ENCODE assay signal across 8 cellular contexts in the genomic region with DNA sequence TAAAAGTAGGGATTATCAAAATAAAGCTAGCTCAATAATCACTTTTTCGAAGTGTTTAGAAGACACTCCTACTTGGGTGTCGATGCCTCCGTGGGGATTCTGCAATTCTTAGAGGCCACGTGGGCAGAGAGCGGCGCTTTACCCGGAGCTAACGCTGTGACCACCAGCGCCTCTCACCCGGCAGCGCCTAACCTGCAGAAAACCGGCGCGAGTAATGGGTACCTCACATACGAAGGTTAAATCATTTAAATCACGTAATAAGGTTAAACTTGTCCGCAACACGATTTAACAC. TPM values are rescaled to one million over a fixed set of nuclear protein-coding genes. Genes with fewer than 3 reads are reported as not detected.
DNase-seq lines count a peak whose midpoint lies in the region; ATAC-seq and TF ChIP-seq lines count a peak whose summit lies in the region.

No MANE protein-coding gene starts in this region.

- no peak for TF ChIP-seq POLR2A in testis (IDR thresholded peaks at IDR 0.05)

- peaks cover 43 to 59% of the 10 kb centered on the region in 2 donors for H3K36me3 Mint-ChIP-seq in CD4-positive, alpha-beta memory T cell
- H3K36me3 Mint-ChIP-seq in activated T-helper 17 cell treated with anti-CD3 and anti-CD28 coated beads, Interleukin-2, amount 50 U/mL, for 72 hours (ENCODE audit: low read depth): peaks cover 77% of the 10 kb centered on the region
- peaks cover 10% of the 10 kb centered on the region for H3K36me3 Mint-ChIP-seq in neural progenitor cell

- H3F3A ChIP-seq in neural progenitor cell (ENCODE audit: low read depth): peaks cover 38% of the 10 kb centered on the region

- peaks cover 56% of the 10 kb centered on the region for H3K4me1 ChIP-seq in CD4-positive, alpha-beta memory T cell (ENCODE audit: insufficient read depth, low read length)
- H3K4me1 ChIP-seq in neural progenitor cell (peaks cover 43% of the 10 kb centered on the region), testis (peaks cover 19% of the 10 kb centered on the region)

- peaks cover 44 to 83% (median 58%) of the 10 kb centered on the region in 4 donors for H3K4me1 Mint-ChIP-seq in CD4-positive, alpha-beta memory T cell
- peaks cover 30% of the 10 kb centered on the region for H3K4me1 Mint-ChIP-seq in activated T-helper 17 cell treated with anti-CD3 and anti-CD28 coated beads, Interleukin-2, amount 50 U/mL, for 72 hours
- H3K4me1 Mint-ChIP-seq in neural progenitor cell: peaks cover 47% of the 10 kb centered on the region

- H3K9me3 Mint-ChIP-seq in CD4-positive, alpha-beta memory T cell: no peaks in the 10 kb centered on the region
- H3K9me3 Mint-ChIP-seq in activated T-helper 17 cell treated with anti-CD3 and anti-CD28 coated beads, Interleukin-2, amount 50 U/mL, for 72 hours: no peaks in the 10 kb centered on the region
- H3K9me3 Mint-ChIP-seq in neural progenitor cell: no peaks in the 10 kb centered on the region

- H3K27ac Mint-ChIP-seq in CD4-positive, alpha-beta memory T cell: peak overlapping the region; percentile 98 to 100 (median 99)
- H3K27ac Mint-ChIP-seq in activated T-helper 17 cell treated with anti-CD3 and anti-CD28 coated beads, Interleukin-2, amount 50 U/mL, for 72 hours: peak overlapping the region; percentile 99
- peak overlapping the region; percentile 99 for H3K27ac Mint-ChIP-seq in neural progenitor cell

- H3K79me2 ChIP-seq in neural progenitor cell (ENCODE audit: low read depth): peaks cover 85% of the 10 kb centered on the region

- H3K27me3 Mint-ChIP-seq in CD4-positive, alpha-beta memory T cell: no peaks in the 10 kb centered on the region
- H3K27me3 Mint-ChIP-seq in activated T-helper 17 cell treated with anti-CD3 and anti-CD28 coated beads, Interleukin-2, amount 50 U/mL, for 72 hours: no peaks in the 10 kb centered on the region
- no peaks in the 10 kb centered on the region for H3K27me3 Mint-ChIP-seq in neural progenitor cell (ENCODE audit: insufficient read depth, low read depth)

- CTCF ChIA-PET in CD4-positive, alpha-beta memory T cell (lab: Charles Lee; ENCODE audit: partially characterized antibody): interaction anchor here (0.8 to 6.0 kb wide), 6 partner anchors 9 to 1413 kb away, joined by 3 to 60 read pairs (median 4); a partner anchor contains a TSS

- POLR2A ChIA-PET in CD4-positive, alpha-beta memory T cell (lab: Charles Lee; ENCODE audit: partially characterized antibody): interaction anchor here (0.6 to 8.2 kb wide), 21 partner anchors 10 to 1349 kb away, joined by 3 to 180 read pairs (median 7); a partner anchor contains a TSS

- no peaks in the 10 kb centered on the region for H3K27me3 ChIP-seq in CD4-positive, alpha-beta memory T cell (ENCODE audit: insufficient read depth, low read length)
- H3K27me3 ChIP-seq in HL-60 (ENCODE audit: insufficient read depth, poor library complexity, severe bottlenecking): no peaks in the 10 kb centered on the region
- no peaks in the 10 kb centered on the region for H3K27me3 ChIP-seq in neural progenitor cell
- H3K27me3 ChIP-seq in testis: no peaks in the 10 kb centered on the region

- H2AFZ ChIP-seq in neural progenitor cell (replicated peaks): no peak overlapping the region

- H3K4me3 Mint-ChIP-seq in CD4-positive, alpha-beta memory T cell: peak overlapping the region; percentile 98 to 100 (median 100)
- peak overlapping the region; percentile 96 for H3K4me3 Mint-ChIP-seq in activated T-helper 17 cell treated with anti-CD3 and anti-CD28 coated beads, Interleukin-2, amount 50 U/mL, for 72 hours
- peak overlapping the region; percentile 100 for H3K4me3 Mint-ChIP-seq in neural progenitor cell

- 0 to 1% methylated on average over 18 of the region's 18 CpGs for WGBS in testis, 2 donors

- intact Hi-C loops in CD4-positive, alpha-beta memory T cell (cut with micrococcal nuclease): loop anchor here (1.0 to 10.0 kb wide), 6 partner anchors 44 to 1344 kb away; a partner anchor contains a TSS
- intact Hi-C loops in testis (cut with DNase I; ENCODE audit: low total_unique reads): no loop called here

- H3K27ac ChIP-seq in CD4-positive, alpha-beta memory T cell (ENCODE audit: low read depth, low read length): peak overlapping the region; percentile 93
- peak overlapping the region; percentile 98 for H3K27ac ChIP-seq in HL-60 (replicated peaks)
- peak overlapping the region; percentile 88 for H3K27ac ChIP-seq in neural progenitor cell
- peak overlapping the region; percentile 79 to 96 for H3K27ac ChIP-seq in testis

- H3K4me2 ChIP-seq in neural progenitor cell: peak overlapping the region; percentile 97

- peaks cover 28% of the 10 kb centered on the region for H3K36me3 ChIP-seq in CD4-positive, alpha-beta memory T cell (ENCODE audit: insufficient read depth, low read length)
- peaks cover 25% of the 10 kb centered on the region for H3K36me3 ChIP-seq in neural progenitor cell
- H3K36me3 ChIP-seq in testis (ENCODE audit: low read depth, missing control alignments): no peaks in the 10 kb centered on the region

- H3K9ac ChIP-seq in neural progenitor cell: peak overlapping the region; percentile 64

- peak overlapping the region; percentile 85 to 98 for H3K4me3 ChIP-seq in CD4-positive, alpha-beta memory T cell (ENCODE audit: low read length in 2 of 2)
- H3K4me3 ChIP-seq in HL-60 (replicated peaks; ENCODE audit: insufficient read depth, low read length) (peak overlapping the region; percentile 90), neural progenitor cell (peak overlapping the region; percentile 60), testis (peak overlapping the region; percentile 77 to 92)

- peak; percentile 56 to 74 (median 61) for DNase-seq in CD4-positive, alpha-beta memory T cell
- DNase-seq in HL-60 (ENCODE audit: low read depth in 1 of 2, low spot score in 1 of 2) (peak in 1 of 2 experiments; percentile 74), OCI-M1 (lab: John Stamatoyannopoulos, UW) (peak; percentile 79), fibroblast of peridontal ligament (ENCODE audit: extremely low read depth) (peak; percentile 68), neural progenitor cell (ENCODE audit: low spot score) (peak; percentile 72), testis (peak; percentile 70)

- peaks cover 49% of the 10 kb centered on the region for H4K20me1 ChIP-seq in neural progenitor cell (ENCODE audit: low read depth)

- H3K9me3 ChIP-seq in CD4-positive, alpha-beta memory T cell (ENCODE audit: control insufficient read depth in 1 of 2, low read length in 2 of 2): no peaks in the 10 kb centered on the region
- H3K9me3 ChIP-seq in neural progenitor cell (ENCODE audit: low read depth) (no peaks in the 10 kb centered on the region), testis (no peaks in the 10 kb centered on the region)

- peak; percentile 29 for ATAC-seq in GM19452 (IDR thresholded peaks at IDR 0.05; ENCODE audit: unreplicated experiment)
- ATAC-seq in activated T-helper 17 cell treated with anti-CD3 and anti-CD28 coated beads, Interleukin-2, amount 50 U/mL, for 72 hours (replicated peaks): peak; percentile 53

- TF ChIP-seq CTCF in HL-60 (IDR thresholded peaks at IDR 0.05; ENCODE audit: insufficient read depth, low read length) (no peak), neural progenitor cell (IDR thresholded peaks at IDR 0.05) (no peak), testis (IDR thresholded peaks at IDR 0.05) (no peak)

RNA-seq across cellular contexts. Expression of a gene that starts 0.5 kb away (rescaled TPM):
- total RNA-seq in CD4-positive, alpha-beta memory T cell: 100 to 1,000 TPM; 198 to 199 TPM
- 10 to 100 TPM; 17.4 to 29.8 TPM for polyA plus RNA-seq in CD4-positive, alpha-beta memory T cell
- 100 to 1,000 TPM; 262 to 270 TPM for total RNA-seq in activated T-helper 17 cell treated with anti-CD3 and anti-CD28 coated beads, Interleukin-2, amount 50 U/mL, for 72 hours
- total RNA-seq in neural progenitor cell (ENCODE audit: low replicate concordance) (180 and 316 TPM in 2 replicates), testis (10 to 100 TPM; 70.3 to 88.5 TPM)
- polyA plus RNA-seq in testis (ENCODE audit: insufficient read depth, low read depth, low replicate concordance): 24.0 TPM

RNA-seq across cellular contexts. Expression of a gene that starts 0.7 kb away (rescaled TPM):
- 10 to 100 TPM; 31.2 to 36.4 TPM for total RNA-seq in CD4-positive, alpha-beta memory T cell
- polyA plus RNA-seq in CD4-positive, alpha-beta memory T cell: 10 to 100 TPM; 13.0 to 17.4 TPM
- total RNA-seq in activated T-helper 17 cell treated with anti-CD3 and anti-CD28 coated beads, Interleukin-2, amount 50 U/mL, for 72 hours: 10 to 100 TPM; 27.2 to 51.7 TPM
- total RNA-seq in neural progenitor cell (ENCODE audit: low replicate concordance): 29.7 and 44.3 TPM in 2 replicates
- 10 to 100 TPM; 28.5 to 49.5 TPM for total RNA-seq in testis
- 32.6 TPM for polyA plus RNA-seq in testis (ENCODE audit: insufficient read depth, low read depth, low replicate concordance)

RNA-seq across cellular contexts. Expression of a gene that starts 43.3 kb away (rescaled TPM):
- 10 to 100 TPM; 73.2 to 78.5 TPM for total RNA-seq in CD4-positive, alpha-beta memory T cell
- 10 to 100 TPM; 11.3 to 30.8 TPM for polyA plus RNA-seq in CD4-positive, alpha-beta memory T cell
- 10 to 100 TPM; 38.7 to 42.3 TPM for total RNA-seq in activated T-helper 17 cell treated with anti-CD3 and anti-CD28 coated beads, Interleukin-2, amount 50 U/mL, for 72 hours
- total RNA-seq in neural progenitor cell (ENCODE audit: low replicate concordance) (40.2 and 76.4 TPM in 2 replicates), testis (10 to 100 TPM; 23.2 to 29.8 TPM)
- polyA plus RNA-seq in testis (ENCODE audit: insufficient read depth, low read depth, low replicate concordance): 22.4 TPM
